ENCODE assay signal across 1 cellular context in genomic region chr10:62831346-62831745, GRCh38.
TF ChIP-seq lines count a peak whose summit lies in the region.

No MANE protein-coding gene starts in this region.

TF ChIP-seq in GM12878, 131 proteins besides CTCF, POLR2A, EP300 and RAD21 (continued from another document and continues in another):
- no peak for TF ChIP-seq USF2 (IDR thresholded peaks at IDR 0.05; ENCODE audit: borderline replicate concordance, low read depth, low read length)
- TF ChIP-seq BRCA1 (IDR thresholded peaks at IDR 0.05; ENCODE audit: low read depth, low read length), result no peak
- TF ChIP-seq SMC3 (IDR thresholded peaks at IDR 0.05; ENCODE audit: borderline replicate concordance, low read length), result no peak
- TF ChIP-seq PML (IDR thresholded peaks at IDR 0.05; ENCODE audit: low read length), result no peak
- no peak for TF ChIP-seq SREBF2 (IDR thresholded peaks at IDR 0.05; ENCODE audit: low read length)
- TF ChIP-seq SMAD5 (IDR thresholded peaks at IDR 0.05; ENCODE audit: low read depth), result no peak
- TF ChIP-seq ZNF384 (IDR thresholded peaks at IDR 0.05; ENCODE audit: borderline replicate concordance, low read depth, low read length), result no peak
- peak; percentile 61; the same call in 1 of the 2 replicates for TF ChIP-seq ZBED1 (IDR thresholded peaks at IDR 0.05; ENCODE audit: borderline replicate concordance)
- TF ChIP-seq GABPA (IDR thresholded peaks at IDR 0.05; ENCODE audit: low read depth), result peak; percentile 64
- TF ChIP-seq NR2C2 (IDR thresholded peaks at IDR 0.05; ENCODE audit: borderline replicate concordance, control insufficient read depth, insufficient read length, low read depth), result no peak
- TF ChIP-seq REST (IDR thresholded peaks at IDR 0.05; ENCODE audit: low read depth, low read length), result no peak
- no peak for TF ChIP-seq GATAD2B (conservative IDR thresholded peaks at IDR 0.05; ENCODE audit: low read depth)
- peak; percentile 76; the same call in 1 of the 2 replicates for TF ChIP-seq MTA3 (IDR thresholded peaks at IDR 0.05; ENCODE audit: borderline replicate concordance, low read length)
- peak; percentile 98 for TF ChIP-seq NFIC (IDR thresholded peaks at IDR 0.05; ENCODE audit: low read depth, low read length)
- TF ChIP-seq NR2C1 (IDR thresholded peaks at IDR 0.05), result no peak
- no peak for TF ChIP-seq ASH2L (IDR thresholded peaks at IDR 0.05; ENCODE audit: borderline replicate concordance, low read depth)
- TF ChIP-seq IRF3 (IDR thresholded peaks at IDR 0.05), result no peak
- no peak for TF ChIP-seq HCFC1 (IDR thresholded peaks at IDR 0.05; ENCODE audit: low read length)
- no peak for TF ChIP-seq ZBTB4 (CRISPR knock-in tag; IDR thresholded peaks at IDR 0.05)
- no peak for TF ChIP-seq RBBP5 (conservative IDR thresholded peaks at IDR 0.05)
- no peak for TF ChIP-seq TARDBP (IDR thresholded peaks at IDR 0.05; ENCODE audit: borderline replicate concordance)
- no peak for TF ChIP-seq TCF3 (IDR thresholded peaks at IDR 0.05; ENCODE audit: borderline replicate concordance, insufficient read depth, low read depth, low read length)
- TF ChIP-seq CREB1 (IDR thresholded peaks at IDR 0.05; ENCODE audit: low read depth), result peak; percentile 49; the same call in 1 of the 2 replicates
- TF ChIP-seq BCL11A (IDR thresholded peaks at IDR 0.05; ENCODE audit: low read depth, low read length), result peak; percentile 72; the same call in 1 of the 2 replicates
- TF ChIP-seq SRF (IDR thresholded peaks at IDR 0.05; ENCODE audit: low read depth in 2 of 2, low read length in 2 of 2), result peak in 1 of 2 experiments; percentile 63; a peak in 1 of 4 replicates
- TF ChIP-seq SMAD1 (IDR thresholded peaks at IDR 0.05; ENCODE audit: low read depth, partially characterized antibody), result no peak
- TF ChIP-seq FOXM1 (IDR thresholded peaks at IDR 0.05; ENCODE audit: low read depth, low read length), result peak; percentile 94
- no peak for TF ChIP-seq PRDM15 (CRISPR knock-in tag; IDR thresholded peaks at IDR 0.05)
- no peak for TF ChIP-seq NFYA (IDR thresholded peaks at IDR 0.05; ENCODE audit: borderline replicate concordance, low read depth, low read length)
- no peak for TF ChIP-seq MXI1 (IDR thresholded peaks at IDR 0.05; ENCODE audit: low read depth, low read length)
- TF ChIP-seq CBX5 (IDR thresholded peaks at IDR 0.05; ENCODE audit: low read depth), result no peak
- TF ChIP-seq SUPT20H (IDR thresholded peaks at IDR 0.05; ENCODE audit: borderline replicate concordance, control insufficient read depth, low read depth, low read length), result no peak
- TF ChIP-seq PAX5 (IDR thresholded peaks at IDR 0.05; ENCODE audit: borderline replicate concordance, low read depth, low read length), result no peak
- no peak for TF ChIP-seq POU2F2 (IDR thresholded peaks at IDR 0.05; ENCODE audit: borderline replicate concordance, low read depth, low read length)
- TF ChIP-seq NBN (IDR thresholded peaks at IDR 0.05), result no peak
- peak; percentile 95 for TF ChIP-seq RUNX3 (IDR thresholded peaks at IDR 0.05; ENCODE audit: low read length)
- TF ChIP-seq SIN3A (IDR thresholded peaks at IDR 0.05; ENCODE audit: low read depth, low read length), result no peak
- TF ChIP-seq ATF7 (IDR thresholded peaks at IDR 0.05; ENCODE audit: low read depth), result no peak
- no peak for TF ChIP-seq CHD4 (IDR thresholded peaks at IDR 0.05)
- TF ChIP-seq BACH1 (IDR thresholded peaks at IDR 0.05; ENCODE audit: borderline replicate concordance), result no peak
- no peak for TF ChIP-seq DPF2 (IDR thresholded peaks at IDR 0.05)
- peak in 1 of 2 experiments; percentile 50; a peak in 1 of 4 replicates for TF ChIP-seq ETV6 (conservative IDR thresholded peaks at IDR 0.05 in 1 of 2, IDR thresholded peaks at IDR 0.05 in 1 of 2; ENCODE audit: borderline replicate concordance in 1 of 2, low read depth in 1 of 2)
- TF ChIP-seq SKIL (IDR thresholded peaks at IDR 0.05; ENCODE audit: low read depth, poor library complexity, severe bottlenecking), result no peak
- TF ChIP-seq CHD2 (IDR thresholded peaks at IDR 0.05; ENCODE audit: borderline replicate concordance, low read depth, low read length), result no peak
- no peak for TF ChIP-seq NR2F1 (conservative IDR thresholded peaks at IDR 0.05)
- TF ChIP-seq IKZF1 (conservative IDR thresholded peaks at IDR 0.05), result no peak
- no peak for TF ChIP-seq SPI1 (IDR thresholded peaks at IDR 0.05; ENCODE audit: borderline replicate concordance, insufficient read depth, low read depth, low read length)
- no peak for TF ChIP-seq ZNF217 (IDR thresholded peaks at IDR 0.05)
- TF ChIP-seq SP1 (IDR thresholded peaks at IDR 0.05; ENCODE audit: low read depth, low read length), result no peak
- no peak for TF ChIP-seq IRF5 (IDR thresholded peaks at IDR 0.05; ENCODE audit: borderline replicate concordance)
- TF ChIP-seq ATF2 (IDR thresholded peaks at IDR 0.05; ENCODE audit: low read length), result peak; percentile 87
